ENCODE assay signal across 8 cellular contexts in the genomic region with DNA sequence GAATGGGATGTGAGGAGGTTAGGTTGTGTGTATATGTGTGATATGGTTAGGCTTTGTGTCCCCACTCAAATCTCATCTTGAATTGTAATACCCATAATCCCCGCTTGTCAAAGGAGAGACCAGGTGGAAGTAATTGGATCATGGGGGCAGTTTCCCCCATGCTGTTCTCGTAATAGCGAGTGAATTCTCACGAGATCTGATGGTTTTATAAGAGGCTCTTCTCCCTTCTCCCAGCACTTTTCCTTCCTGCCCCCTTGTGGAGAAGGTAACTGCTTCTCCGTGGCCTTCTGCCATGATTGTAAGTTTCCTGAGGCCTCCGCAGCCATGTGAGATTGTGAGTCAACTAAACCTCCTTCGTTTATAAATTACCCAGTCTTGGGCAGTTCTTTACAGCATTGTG. TPM values are rescaled to one million over a fixed set of nuclear protein-coding genes. Genes with fewer than 3 reads are reported as not detected.
DNase-seq lines count a peak whose midpoint lies in the region; ATAC-seq, FAIRE-seq and TF ChIP-seq lines count a peak whose summit lies in the region.

No MANE protein-coding gene starts in this region.

- no peak for FAIRE-seq in GM12878 (lab: Jason Lieb, UNC)

- H3K36me3 Mint-ChIP-seq in naive thymus-derived CD8-positive, alpha-beta T cell, result peaks cover 0 to 16% (median 2%) of the 10 kb centered on the region in 3 donors

- intact Hi-C loops in A673 (cut with micrococcal nuclease; ENCODE audit: unreplicated experiment) (no loop called here), GM12878 (cut with micrococcal nuclease; ENCODE audit: unreplicated experiment) (no loop called here)

- POLR2A ChIA-PET in A673 (lab: Charles Lee; ENCODE audit: low non-redundant PET), result no interaction called here
- POLR2A ChIA-PET in GM12878 (lab: Charles Lee), result interaction anchor here (0.7 kb wide), 1 partner anchor 676 kb away, joined by 3 read pairs; no protein-coding TSS in a partner anchor
- POLR2A ChIA-PET in naive thymus-derived CD8-positive, alpha-beta T cell (lab: Charles Lee), result no interaction called here

- H3K9me3 ChIP-seq in A673 (ENCODE audit: low read depth, low read length, poor library complexity, severe bottlenecking) (no peaks in the 10 kb centered on the region), GM12878 (replicated peaks; ENCODE audit: control insufficient read depth, insufficient read depth, low read length) (no peaks in the 10 kb centered on the region)

- peak overlapping the region; percentile 86 for H3K4me2 ChIP-seq in GM12878 (ENCODE audit: control insufficient read depth, insufficient read depth)

- SMC1A ChIA-PET in GM12878 (lab: Charles Lee; ENCODE audit: uncharacterized antibody, unreplicated experiment), result no interaction called here

- 75% methylated on average over 7 of the region's 7 CpGs for WGBS in GM12878 (ENCODE audit: insufficient coverage, insufficient replicate concordance, low lambda C conversion rate, missing lambda C conversion rate)

- DNase-seq in A673 (ENCODE audit: low spot score) (peak; percentile 28), H4 (ENCODE audit: low spot score) (peak; percentile 48), GM12878 (ENCODE audit: low read depth, low spot score) (no peak), ureter (ENCODE audit: low spot score) (no peak), HPDE6-E6E7 (ENCODE audit: extremely low spot score) (no peak), RKO (ENCODE audit: low spot score) (no peak)
- DNase-seq in naive thymus-derived CD8-positive, alpha-beta T cell, result no peak

- no peaks in the 10 kb centered on the region for H3K36me3 ChIP-seq in A673 (ENCODE audit: insufficient read depth, low read length, poor library complexity, severe bottlenecking)
- no peaks in the 10 kb centered on the region for H3K36me3 ChIP-seq in GM12878 (ENCODE audit: control insufficient read depth in 2 of 2, insufficient read depth in 2 of 2, low read length in 1 of 2)

- no peaks in the 10 kb centered on the region for H3K9me3 Mint-ChIP-seq in naive thymus-derived CD8-positive, alpha-beta T cell

- peak overlapping the region; percentile 85 to 97 (median 88) for H3K4me3 Mint-ChIP-seq in naive thymus-derived CD8-positive, alpha-beta T cell

- peaks cover 4 to 25% (median 20%) of the 10 kb centered on the region in 4 donors for H3K4me1 Mint-ChIP-seq in naive thymus-derived CD8-positive, alpha-beta T cell

- CTCF ChIA-PET in A673 (lab: Charles Lee), result interaction anchor here (0.6 to 1.0 kb wide), 4 partner anchors 10 to 55 kb away, joined by 3 to 5 read pairs (median 4); a partner anchor contains a TSS
- CTCF ChIA-PET in GM12878 (lab: Yijun Ruan, JAX), result interaction anchor here (0.6 to 1.1 kb wide), 3 partner anchors 11 to 111 kb away, joined by 3 to 6 read pairs (median 4); no protein-coding TSS in a partner anchor

- RAD21 ChIA-PET in GM12878 (lab: Charles Lee; ENCODE audit: unreplicated experiment), result interaction anchor here (1.1 kb wide), 1 partner anchor 57 kb away, joined by 3 read pairs; no protein-coding TSS in a partner anchor

- H3K4me1 ChIP-seq in A673 (ENCODE audit: insufficient read depth, low read length, poor library complexity, severe bottlenecking), result peaks cover 3% of the 10 kb centered on the region
- no peaks in the 10 kb centered on the region for H3K4me1 ChIP-seq in GM12878 (ENCODE audit: control insufficient read depth, insufficient read depth, low read length)

- no peak for TF ChIP-seq RAD21 in GM12878 (IDR thresholded peaks at IDR 0.05; ENCODE audit: insufficient read depth, low read depth, low read length)

- no peaks in the 10 kb centered on the region for H4K20me1 ChIP-seq in GM12878 (ENCODE audit: control insufficient read depth, insufficient read depth)

- no TSS peak for BruUV-seq in A673 (replicated peaks; lab: Mats Ljungman, UMichigan)
- no TSS peak for BruUV-seq in GM12878 (replicated peaks; lab: Mats Ljungman, UMichigan)

- ATAC-seq in GM12878 (no peak), GM21619 (IDR thresholded peaks at IDR 0.05; ENCODE audit: unreplicated experiment) (no peak)
- no peak for ATAC-seq in naive thymus-derived CD8-positive, alpha-beta T cell

- no peak for TF ChIP-seq POLR2A in GM12878 (IDR thresholded peaks at IDR 0.05; ENCODE audit: low read depth, low read length)

- H3K27me3 ChIP-seq in A673 (replicated peaks; ENCODE audit: insufficient read depth, low read depth, low read length, poor library complexity), result peaks cover 3% of the 10 kb centered on the region
- H3K27me3 ChIP-seq in GM12878 (replicated peaks in 1 of 2; ENCODE audit: control insufficient read depth in 2 of 2, insufficient read depth in 2 of 2, low read length in 1 of 2), result no peaks in the 10 kb centered on the region

- no peak overlapping the region for H3K9ac ChIP-seq in GM12878 (ENCODE audit: control insufficient read depth, insufficient read depth, low read length)

- peak overlapping the region; percentile 96 for H2AFZ ChIP-seq in GM12878 (ENCODE audit: control insufficient read depth, low read depth, low read length)

- peak overlapping the region; percentile 60 for H3K4me3 ChIP-seq in A673 (ENCODE audit: low read depth, low read length, poor library complexity, severe bottlenecking)
- H3K4me3 ChIP-seq in GM12878, result 0 out of 2 replicates have a peak overlapping the region, but pooled peaks have one; percentile 54

- H3K27me3 Mint-ChIP-seq in naive thymus-derived CD8-positive, alpha-beta T cell, result peaks cover 0 to 3% (median 0%) of the 10 kb centered on the region in 5 donors

- in situ Hi-C loops in GM12878 (cut with MboI), result no loop called here

- TF ChIP-seq EP300 in GM12878 (IDR thresholded peaks at IDR 0.05; ENCODE audit: borderline replicate concordance in 1 of 2, control insufficient read depth in 1 of 2, low read depth in 2 of 2, low read length in 2 of 2), result no peak

- H3K27ac ChIP-seq in A673 (ENCODE audit: low read depth, low read length, poor library complexity, severe bottlenecking) (no peak overlapping the region), GM12878 (ENCODE audit: control insufficient read depth, insufficient read depth) (no peak overlapping the region)

- H3K79me2 ChIP-seq in GM12878 (ENCODE audit: control insufficient read depth, insufficient read depth, low read length), result no peaks in the 10 kb centered on the region

- 0 out of 2 replicates have a peak, but pooled peaks have one; percentile 11 for TF ChIP-seq CTCF in A673 (conservative IDR thresholded peaks at IDR 0.05; ENCODE audit: low read depth, low read length)
- no peak for TF ChIP-seq CTCF in GM12878 (IDR thresholded peaks at IDR 0.05 in 2 of 3, conservative IDR thresholded peaks at IDR 0.05 in 1 of 3; ENCODE audit: control insufficient read depth in 2 of 3, extremely low read depth in 1 of 3, insufficient read depth in 1 of 3, low read depth in 3 of 3, low read length in 3 of 3)

- peak overlapping the region; percentile 84 to 97 (median 96) for H3K27ac Mint-ChIP-seq in naive thymus-derived CD8-positive, alpha-beta T cell

TF ChIP-seq in GM12878, 131 proteins besides CTCF, POLR2A, EP300 and RAD21:
- no peak for TF ChIP-seq BCL11A (IDR thresholded peaks at IDR 0.05; ENCODE audit: low read depth, low read length)
- no peak for TF ChIP-seq CREB1 (IDR thresholded peaks at IDR 0.05; ENCODE audit: low read depth)

RNA-seq across cellular contexts. Expression of a gene that starts 47.3 kb away (rescaled TPM):
- total RNA-seq in A673 (2021) (not detected in 2 replicates), GM12878 (2014; rRNA removed) (not detected in 2 replicates), GM12878 (2014; rRNA removed; fragmentation: Illumina TruSeq; extraction: Trizol) (not detected in 2 replicates), GM12878 (2021) (not detected in 2 replicates), ureter (not detected)
- total RNA-seq in H4 (2014; rRNA removed; shearing (Covaris generic)), result not detected in 2 replicates
- total RNA-seq in GM12878 (2013; cell fraction: nucleolus; rRNA removed), result not detected in 2 replicates
- polyA plus RNA-seq in GM12878 (2011; ENCODE audit: low read depth), result not detected
- polyA plus RNA-seq in GM12878 (2011; rRNA removed) (not detected in 2 replicates), GM12878 (2014; fragmentation: Illumina TruSeq; extraction: Trizol) (not detected in 2 replicates), GM12878 (2014; fragmentation: Nextera tagmentation; extraction: Ambion mirVana) (not detected), GM12878 (2014; rRNA removed) (not detected in 2 replicates), GM12878 (2016; fragmentation: Nextera tagmentation; extraction: Ambion mirVana) (not detected)
- polyA plus RNA-seq in GM12878 (2011; cell fraction: cytosol; rRNA removed), result not detected in 2 replicates
- not detected in 2 replicates for polyA plus RNA-seq in GM12878 (2011; cell fraction: nucleus; rRNA removed)
- not detected in 2 replicates for polyA plus RNA-seq in GM12878 (2012)
- not detected in 2 replicates for polyA minus RNA-seq in GM12878 (2011; rRNA and poly(A)+ RNA removed)
- not detected in 2 replicates for polyA minus RNA-seq in GM12878 (2011; cell fraction: cytosol; rRNA and poly(A)+ RNA removed)
- polyA minus RNA-seq in GM12878 (2011; cell fraction: nucleus; rRNA and poly(A)+ RNA removed), result not detected in 2 replicates
- not detected for total RNA-seq in naive thymus-derived CD8-positive, alpha-beta T cell
- not detected for polyA plus RNA-seq in naive thymus-derived CD8-positive, alpha-beta T cell

RNA-seq across cellular contexts. Expression of a gene that starts 55.9 kb away (rescaled TPM):
- total RNA-seq in A673 (2021) (274 and 350 TPM in 2 replicates), GM12878 (2014; rRNA removed) (113 and 149 TPM in 2 replicates), GM12878 (2014; rRNA removed; fragmentation: Illumina TruSeq; extraction: Trizol) (199 and 221 TPM in 2 replicates), GM12878 (2021) (238 and 241 TPM in 2 replicates), ureter (138 TPM)
- 338 and 389 TPM in 2 replicates for total RNA-seq in H4 (2014; rRNA removed; shearing (Covaris generic))
- total RNA-seq in GM12878 (2013; cell fraction: nucleolus; rRNA removed), result 33.1 and 34.4 TPM in 2 replicates
- 48.2 TPM for polyA plus RNA-seq in GM12878 (2011; ENCODE audit: low read depth)
- polyA plus RNA-seq in GM12878 (2011; rRNA removed) (150 and 272 TPM in 2 replicates), GM12878 (2014; fragmentation: Illumina TruSeq; extraction: Trizol) (475 and 485 TPM in 2 replicates), GM12878 (2014; fragmentation: Nextera tagmentation; extraction: Ambion mirVana) (100 to 1,000 TPM; 641 to 952 TPM), GM12878 (2014; rRNA removed) (130 and 188 TPM in 2 replicates), GM12878 (2016; fragmentation: Nextera tagmentation; extraction: Ambion mirVana) (100 to 1,000 TPM; 674 to 685 TPM)
- polyA plus RNA-seq in GM12878 (2011; cell fraction: cytosol; rRNA removed), result 26.3 and 38.7 TPM in 2 replicates
- polyA plus RNA-seq in GM12878 (2011; cell fraction: nucleus; rRNA removed), result 27.8 and 30.2 TPM in 2 replicates
- 110 and 115 TPM in 2 replicates for polyA plus RNA-seq in GM12878 (2012)
- 14.2 and 24.3 TPM in 2 replicates for polyA minus RNA-seq in GM12878 (2011; rRNA and poly(A)+ RNA removed)
- polyA minus RNA-seq in GM12878 (2011; cell fraction: cytosol; rRNA and poly(A)+ RNA removed), result 17.2 and 25.3 TPM in 2 replicates
- 15.6 and 31.4 TPM in 2 replicates for polyA minus RNA-seq in GM12878 (2011; cell fraction: nucleus; rRNA and poly(A)+ RNA removed)
- total RNA-seq in naive thymus-derived CD8-positive, alpha-beta T cell, result 10 to 100 TPM; 56.1 to 58.0 TPM
- polyA plus RNA-seq in naive thymus-derived CD8-positive, alpha-beta T cell, result 100 to 1,000 TPM in 2 of 3 donors, 10 to 100 TPM in 1; 95.4 to 121 (median 101) TPM

Comparison
In these comparisons a context has a peak if more than half of its experiments do, and no peak if none do; other contexts are left out.
1. DNase-seq: peak in A673 (single experiment) and H4 (single experiment); none in GM12878 (single experiment), naive thymus-derived CD8-positive, alpha-beta T cell (0 of 10), ureter (single experiment), HPDE6-E6E7 (single experiment) and RKO (single experiment).